Comparison of ENCODE assay signal across 8 cellular contexts in the genomic region with DNA sequence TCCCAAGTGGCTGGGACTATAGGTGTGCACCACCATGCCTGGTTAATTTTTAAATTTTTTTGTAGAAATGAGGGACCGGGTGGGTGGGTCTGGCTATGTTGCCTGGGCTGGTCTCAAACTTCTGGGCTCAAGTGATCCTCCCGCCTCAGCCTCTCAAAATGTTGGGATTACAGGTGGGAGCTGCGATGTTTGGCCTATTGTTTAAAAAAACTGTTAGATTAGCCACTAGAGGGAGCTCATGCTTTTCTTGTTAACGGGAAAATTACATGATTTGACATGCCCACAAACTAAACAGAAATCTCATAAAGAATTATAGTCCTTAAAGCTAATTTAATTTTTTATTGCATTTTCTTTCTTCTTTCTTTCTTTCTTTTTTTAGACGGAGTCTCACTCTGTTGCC. TPM values are rescaled to one million over a fixed set of nuclear protein-coding genes. Genes with fewer than 3 reads are reported as not detected.
DNase-seq lines count a peak whose midpoint lies in the region; ATAC-seq and TF ChIP-seq lines count a peak whose summit lies in the region.

No MANE protein-coding gene starts in this region.

- CTCF ChIA-PET in mammary epithelial cell (lab: Charles Lee; ENCODE audit: low non-redundant PET) = interaction anchor here (0.5 to 1.1 kb wide), 3 partner anchors 91 to 177 kb away, joined by 3 to 8 read pairs (median 4); no protein-coding TSS in a partner anchor

- H3K9ac ChIP-seq in mammary epithelial cell (ENCODE audit: insufficient read depth, low read length) = no peak overlapping the region
- no peak overlapping the region for H3K9ac ChIP-seq in liver (ENCODE audit: low read depth in 1 of 2, low read length in 2 of 2)

- BruUV-seq in mammary epithelial cell (replicated peaks; lab: Mats Ljungman, UMichigan) = no TSS peak

- H3K79me2 ChIP-seq in mammary epithelial cell (ENCODE audit: insufficient read depth, low read length) = peaks cover 3% of the 10 kb centered on the region

- H3K4me1 ChIP-seq in HAP-1 (no peaks in the 10 kb centered on the region), mammary epithelial cell (ENCODE audit: insufficient read depth, low read length) (no peaks in the 10 kb centered on the region), liver (ENCODE audit: control insufficient read depth in 4 of 4, insufficient read depth in 4 of 4, low read length in 3 of 4) (peaks cover 0 to 4% (median 2%) of the 10 kb centered on the region in 4 donors)

- peak overlapping the region; percentile 80 for H2AFZ ChIP-seq in mammary epithelial cell (ENCODE audit: low read depth, low read length)

- H3K27me3 ChIP-seq in HAP-1 (ENCODE audit: low read depth) (no peaks in the 10 kb centered on the region), mammary epithelial cell (ENCODE audit: insufficient read depth, low read length) (no peaks in the 10 kb centered on the region), liver (ENCODE audit: control insufficient read depth in 4 of 4, insufficient read depth in 4 of 4, low read length in 3 of 4) (no peaks in the 10 kb centered on the region)

- TF ChIP-seq CTCF in mammary epithelial cell (conservative IDR thresholded peaks at IDR 0.05 in 1 of 2, IDR thresholded peaks at IDR 0.05 in 1 of 2; ENCODE audit: extremely low read depth in 1 of 2, insufficient read depth in 1 of 2, low read depth in 1 of 2, low read length in 2 of 2) (peak; percentile 30 to 60), liver (IDR thresholded peaks at IDR 0.05; ENCODE audit: low read depth, low read length, missing input control) (peak; percentile 64)

- H3K4me3 ChIP-seq in HAP-1 (no peak overlapping the region), mammary epithelial cell (replicated peaks in 1 of 3; ENCODE audit: insufficient read depth in 1 of 3, low read depth in 2 of 3, low read length in 3 of 3) (no peak overlapping the region), liver (ENCODE audit: low read depth in 1 of 3, low read length in 3 of 3) (no peak overlapping the region)

- WGBS in mammary epithelial cell (ENCODE audit: low coverage, missing lambda C conversion rate) = 0% methylated on average over 2 of the region's 5 CpGs
- 7% methylated on average over 5 of the region's 5 CpGs for WGBS in liver

- peak; percentile 67 for DNase-seq in COLO829 (ENCODE audit: low spot score)
- peak; percentile 27 to 69 for DNase-seq in HAP-1 (ENCODE audit: low spot score in 2 of 2)
- peak; percentile 56 for DNase-seq in NCI-H69 (lab: John Stamatoyannopoulos, UW)
- peak; percentile 52 for DNase-seq in mammary epithelial cell

- H3K4me2 ChIP-seq in mammary epithelial cell (ENCODE audit: insufficient read depth, low read depth, low read length) = no peak overlapping the region

- H4K20me1 ChIP-seq in mammary epithelial cell (ENCODE audit: insufficient read depth, low read length) = no peaks in the 10 kb centered on the region

- ATAC-seq in HG03460 (IDR thresholded peaks at IDR 0.05; ENCODE audit: unreplicated experiment) (no peak), HG03342 (IDR thresholded peaks at IDR 0.05; ENCODE audit: unreplicated experiment) (no peak), GM19324 (IDR thresholded peaks at IDR 0.05; ENCODE audit: low FRiP score, unreplicated experiment) (no peak)

- intact Hi-C loops in mammary epithelial cell (cut with micrococcal nuclease) = loop anchor here (1.0 to 10.0 kb wide), 3 partner anchors 72 to 509 kb away; no protein-coding TSS in a partner anchor

- no peaks in the 10 kb centered on the region for H3K9me3 ChIP-seq in HAP-1
- H3K9me3 ChIP-seq in mammary epithelial cell (replicated peaks; ENCODE audit: insufficient read depth, low read length) = no peaks in the 10 kb centered on the region
- no peaks in the 10 kb centered on the region for H3K9me3 ChIP-seq in liver (ENCODE audit: control insufficient read depth in 4 of 4, low read length in 3 of 4)

- dilution Hi-C loops in mammary epithelial cell (cut with HindIII; ENCODE audit: low sequenced_read_pairs) = no loop called here

- H3K36me3 ChIP-seq in HAP-1 (replicated peaks) (no peaks in the 10 kb centered on the region), mammary epithelial cell (ENCODE audit: insufficient read depth, low read length) (no peaks in the 10 kb centered on the region), liver (ENCODE audit: control insufficient read depth in 4 of 4, insufficient read depth in 3 of 4, low read depth in 1 of 4, low read length in 3 of 4) (no peaks in the 10 kb centered on the region)

- in situ Hi-C loops in HAP-1 (cut with MboI; ENCODE audit: low sequenced_read_pairs) (loop anchor here (5.0 kb wide), 1 partner anchor 72 kb away; no protein-coding TSS in a partner anchor), mammary epithelial cell (cut with MboI; ENCODE audit: low sequenced_read_pairs in 2 of 2) (loop anchor here (5.0 kb wide), 1 partner anchor 72 kb away; no protein-coding TSS in a partner anchor)

- H3K27ac ChIP-seq in mammary epithelial cell (ENCODE audit: insufficient read depth, low read depth, low read length) (no peak overlapping the region), liver (ENCODE audit: low read depth in 1 of 2, low read length in 2 of 2) (no peak overlapping the region)

- peak; percentile 85 to 90 for TF ChIP-seq RAD21 in liver (IDR thresholded peaks at IDR 0.05)

TF ChIP-seq in liver, 16 proteins besides CTCF, POLR2A, EP300 and RAD21 (continues in another document):
- TF ChIP-seq JUND (IDR thresholded peaks at IDR 0.05) = no peak
- no peak for TF ChIP-seq HNF4G (IDR thresholded peaks at IDR 0.05)
- no peak for TF ChIP-seq GABPA (IDR thresholded peaks at IDR 0.05 in 1 of 2, conservative IDR thresholded peaks at IDR 0.05 in 1 of 2)
- TF ChIP-seq, protein P1, sequence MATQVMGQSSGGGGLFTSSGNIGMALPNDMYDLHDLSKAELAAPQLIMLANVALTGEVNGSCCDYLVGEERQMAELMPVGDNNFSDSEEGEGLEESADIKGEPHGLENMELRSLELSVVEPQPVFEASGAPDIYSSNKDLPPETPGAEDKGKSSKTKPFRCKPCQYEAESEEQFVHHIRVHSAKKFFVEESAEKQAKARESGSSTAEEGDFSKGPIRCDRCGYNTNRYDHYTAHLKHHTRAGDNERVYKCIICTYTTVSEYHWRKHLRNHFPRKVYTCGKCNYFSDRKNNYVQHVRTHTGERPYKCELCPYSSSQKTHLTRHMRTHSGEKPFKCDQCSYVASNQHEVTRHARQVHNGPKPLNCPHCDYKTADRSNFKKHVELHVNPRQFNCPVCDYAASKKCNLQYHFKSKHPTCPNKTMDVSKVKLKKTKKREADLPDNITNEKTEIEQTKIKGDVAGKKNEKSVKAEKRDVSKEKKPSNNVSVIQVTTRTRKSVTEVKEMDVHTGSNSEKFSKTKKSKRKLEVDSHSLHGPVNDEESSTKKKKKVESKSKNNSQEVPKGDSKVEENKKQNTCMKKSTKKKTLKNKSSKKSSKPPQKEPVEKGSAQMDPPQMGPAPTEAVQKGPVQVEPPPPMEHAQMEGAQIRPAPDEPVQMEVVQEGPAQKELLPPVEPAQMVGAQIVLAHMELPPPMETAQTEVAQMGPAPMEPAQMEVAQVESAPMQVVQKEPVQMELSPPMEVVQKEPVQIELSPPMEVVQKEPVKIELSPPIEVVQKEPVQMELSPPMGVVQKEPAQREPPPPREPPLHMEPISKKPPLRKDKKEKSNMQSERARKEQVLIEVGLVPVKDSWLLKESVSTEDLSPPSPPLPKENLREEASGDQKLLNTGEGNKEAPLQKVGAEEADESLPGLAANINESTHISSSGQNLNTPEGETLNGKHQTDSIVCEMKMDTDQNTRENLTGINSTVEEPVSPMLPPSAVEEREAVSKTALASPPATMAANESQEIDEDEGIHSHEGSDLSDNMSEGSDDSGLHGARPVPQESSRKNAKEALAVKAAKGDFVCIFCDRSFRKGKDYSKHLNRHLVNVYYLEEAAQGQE (IDR thresholded peaks at IDR 0.05) = no peak
- no peak for TF ChIP-seq YY1 (IDR thresholded peaks at IDR 0.05)
- TF ChIP-seq TAF1 (conservative IDR thresholded peaks at IDR 0.05) = no peak
- TF ChIP-seq, protein P2, sequence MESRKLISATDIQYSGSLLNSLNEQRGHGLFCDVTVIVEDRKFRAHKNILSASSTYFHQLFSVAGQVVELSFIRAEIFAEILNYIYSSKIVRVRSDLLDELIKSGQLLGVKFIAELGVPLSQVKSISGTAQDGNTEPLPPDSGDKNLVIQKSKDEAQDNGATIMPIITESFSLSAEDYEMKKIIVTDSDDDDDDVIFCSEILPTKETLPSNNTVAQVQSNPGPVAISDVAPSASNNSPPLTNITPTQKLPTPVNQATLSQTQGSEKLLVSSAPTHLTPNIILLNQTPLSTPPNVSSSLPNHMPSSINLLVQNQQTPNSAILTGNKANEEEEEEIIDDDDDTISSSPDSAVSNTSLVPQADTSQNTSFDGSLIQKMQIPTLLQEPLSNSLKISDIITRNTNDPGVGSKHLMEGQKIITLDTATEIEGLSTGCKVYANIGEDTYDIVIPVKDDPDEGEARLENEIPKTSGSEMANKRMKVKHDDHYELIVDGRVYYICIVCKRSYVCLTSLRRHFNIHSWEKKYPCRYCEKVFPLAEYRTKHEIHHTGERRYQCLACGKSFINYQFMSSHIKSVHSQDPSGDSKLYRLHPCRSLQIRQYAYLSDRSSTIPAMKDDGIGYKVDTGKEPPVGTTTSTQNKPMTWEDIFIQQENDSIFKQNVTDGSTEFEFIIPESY (IDR thresholded peaks at IDR 0.05) = no peak
- TF ChIP-seq, protein P3, sequence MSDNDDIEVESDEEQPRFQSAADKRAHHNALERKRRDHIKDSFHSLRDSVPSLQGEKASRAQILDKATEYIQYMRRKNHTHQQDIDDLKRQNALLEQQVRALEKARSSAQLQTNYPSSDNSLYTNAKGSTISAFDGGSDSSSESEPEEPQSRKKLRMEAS (IDR thresholded peaks at IDR 0.05) = no peak
- no peak for TF ChIP-seq HNF4A (conservative IDR thresholded peaks at IDR 0.05)

RNA-seq across cellular contexts. Expression of a gene that starts 5.0 kb away (rescaled TPM):
- total RNA-seq in mammary epithelial cell (10 to 100 TPM; 43.3 to 48.9 TPM), liver (10 to 100 TPM; 11.4 to 16.3 TPM)
- polyA plus RNA-seq in mammary epithelial cell (17.1 TPM), liver (10 to 100 TPM in 1 of 2 donors, 1 to 10 TPM in 1; 9.8 to 25.3 TPM)
- 19.4 TPM for polyA minus RNA-seq in mammary epithelial cell

RNA-seq across cellular contexts. Expression of a gene that starts 11.6 kb away (rescaled TPM):
- total RNA-seq in mammary epithelial cell (not detected), liver (1 to 10 TPM; 1.4 to 2.3 TPM)
- polyA plus RNA-seq in mammary epithelial cell (not detected), liver (1 to 10 TPM in 1 of 2 donors, under 1 TPM in 1; 0.22 to 1.3 TPM)
- polyA minus RNA-seq in mammary epithelial cell = not detected

RNA-seq across cellular contexts. Expression of a gene that starts 27.6 kb away (rescaled TPM):
- total RNA-seq in mammary epithelial cell (1 to 10 TPM in 1 of 2 donors, not detected in 1; 1.3 TPM), liver (1 to 10 TPM in 1 of 2 donors, under 1 TPM in 1; 0.84 to 9.4 TPM)
- polyA plus RNA-seq in mammary epithelial cell (0.10 TPM), liver (1 to 10 TPM; 1.1 to 1.4 TPM)
- not detected for polyA minus RNA-seq in mammary epithelial cell

RNA-seq across cellular contexts. Expression of a gene that starts 40.1 kb away (rescaled TPM):
- total RNA-seq in mammary epithelial cell (under 1 TPM in 1 of 2 donors, not detected in 1; 0.99 TPM), liver (under 1 TPM in 1 of 2 donors, not detected in 1; 0.79 TPM)
- polyA plus RNA-seq in mammary epithelial cell (0.06 TPM), liver (under 1 TPM in 1 of 2 donors, not detected in 1; 0.27 TPM)
- not detected for polyA minus RNA-seq in mammary epithelial cell

RNA-seq across cellular contexts. Expression of a gene that starts 54.9 kb away (rescaled TPM):
- total RNA-seq in mammary epithelial cell = 10 to 100 TPM; 16.1 to 21.3 TPM
- 7.4 TPM for polyA plus RNA-seq in mammary epithelial cell
- not detected for polyA minus RNA-seq in mammary epithelial cell
- 100 to 1,000 TPM in 1 of 2 donors, 10 to 100 TPM in 1; 49.4 to 122 TPM for total RNA-seq in liver
- 10 to 100 TPM; 42.2 to 65.1 TPM for polyA plus RNA-seq in liver
